1 cellular context compared by ENCODE assay signal in the genomic region with DNA sequence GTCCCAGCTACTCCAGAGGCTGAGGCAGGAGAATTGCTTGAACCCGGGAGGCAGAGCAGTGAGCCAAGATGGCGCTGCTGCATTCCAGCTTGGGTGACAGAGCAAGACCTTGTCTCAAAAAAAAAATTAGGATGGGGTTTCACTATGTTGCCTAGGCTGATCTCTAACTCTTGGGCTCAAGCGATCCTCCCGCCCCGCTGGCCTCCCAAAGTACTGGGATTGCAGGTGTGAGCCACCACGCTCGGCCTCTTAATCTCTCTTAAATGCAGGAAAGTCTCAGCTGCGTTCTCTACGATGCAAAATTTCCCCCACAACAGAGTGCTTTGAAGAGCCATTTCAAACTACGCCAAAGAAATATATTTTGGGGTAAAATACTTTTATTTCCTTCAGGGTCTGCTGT.
TF ChIP-seq lines count a peak whose summit lies in the region.

No MANE protein-coding gene starts in this region.

TF ChIP-seq in HepG2, 621 proteins besides CTCF, POLR2A, EP300 and RAD21 (continued from another document):
- TF ChIP-seq ZNF609 (CRISPR knock-in tag; IDR thresholded peaks at IDR 0.05; ENCODE audit: borderline replicate concordance): no peak
- no peak for TF ChIP-seq TBX2 (CRISPR knock-in tag; IDR thresholded peaks at IDR 0.05; ENCODE audit: borderline replicate concordance)
- TF ChIP-seq, protein P1, sequence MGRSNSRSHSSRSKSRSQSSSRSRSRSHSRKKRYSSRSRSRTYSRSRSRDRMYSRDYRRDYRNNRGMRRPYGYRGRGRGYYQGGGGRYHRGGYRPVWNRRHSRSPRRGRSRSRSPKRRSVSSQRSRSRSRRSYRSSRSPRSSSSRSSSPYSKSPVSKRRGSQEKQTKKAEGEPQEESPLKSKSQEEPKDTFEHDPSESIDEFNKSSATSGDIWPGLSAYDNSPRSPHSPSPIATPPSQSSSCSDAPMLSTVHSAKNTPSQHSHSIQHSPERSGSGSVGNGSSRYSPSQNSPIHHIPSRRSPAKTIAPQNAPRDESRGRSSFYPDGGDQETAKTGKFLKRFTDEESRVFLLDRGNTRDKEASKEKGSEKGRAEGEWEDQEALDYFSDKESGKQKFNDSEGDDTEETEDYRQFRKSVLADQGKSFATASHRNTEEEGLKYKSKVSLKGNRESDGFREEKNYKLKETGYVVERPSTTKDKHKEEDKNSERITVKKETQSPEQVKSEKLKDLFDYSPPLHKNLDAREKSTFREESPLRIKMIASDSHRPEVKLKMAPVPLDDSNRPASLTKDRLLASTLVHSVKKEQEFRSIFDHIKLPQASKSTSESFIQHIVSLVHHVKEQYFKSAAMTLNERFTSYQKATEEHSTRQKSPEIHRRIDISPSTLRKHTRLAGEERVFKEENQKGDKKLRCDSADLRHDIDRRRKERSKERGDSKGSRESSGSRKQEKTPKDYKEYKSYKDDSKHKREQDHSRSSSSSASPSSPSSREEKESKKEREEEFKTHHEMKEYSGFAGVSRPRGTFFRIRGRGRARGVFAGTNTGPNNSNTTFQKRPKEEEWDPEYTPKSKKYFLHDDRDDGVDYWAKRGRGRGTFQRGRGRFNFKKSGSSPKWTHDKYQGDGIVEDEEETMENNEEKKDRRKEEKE (IDR thresholded peaks at IDR 0.05): no peak
- TF ChIP-seq POGK (CRISPR knock-in tag; conservative IDR thresholded peaks at IDR 0.05): 0 out of 2 replicates have a peak, but pooled peaks have one; percentile 12
- peak; percentile 72 for TF ChIP-seq PRPF4 (IDR thresholded peaks at IDR 0.05; ENCODE audit: low read depth, low read length, poor library complexity, severe bottlenecking)
- TF ChIP-seq ZNF451 (CRISPR knock-in tag; IDR thresholded peaks at IDR 0.05): no peak
- TF ChIP-seq ZNF496 (CRISPR knock-in tag; IDR thresholded peaks at IDR 0.05; ENCODE audit: insufficient replicate concordance): no peak
- no peak for TF ChIP-seq TEAD3 (CRISPR knock-in tag; optimal IDR thresholded peaks at IDR 0.05; ENCODE audit: borderline replicate concordance)
- TF ChIP-seq ZNF850 (CRISPR knock-in tag; conservative IDR thresholded peaks at IDR 0.05): no peak
- no peak for TF ChIP-seq MXI1 (IDR thresholded peaks at IDR 0.05; ENCODE audit: borderline replicate concordance, low read depth, low read length)
- TF ChIP-seq, protein P2, sequence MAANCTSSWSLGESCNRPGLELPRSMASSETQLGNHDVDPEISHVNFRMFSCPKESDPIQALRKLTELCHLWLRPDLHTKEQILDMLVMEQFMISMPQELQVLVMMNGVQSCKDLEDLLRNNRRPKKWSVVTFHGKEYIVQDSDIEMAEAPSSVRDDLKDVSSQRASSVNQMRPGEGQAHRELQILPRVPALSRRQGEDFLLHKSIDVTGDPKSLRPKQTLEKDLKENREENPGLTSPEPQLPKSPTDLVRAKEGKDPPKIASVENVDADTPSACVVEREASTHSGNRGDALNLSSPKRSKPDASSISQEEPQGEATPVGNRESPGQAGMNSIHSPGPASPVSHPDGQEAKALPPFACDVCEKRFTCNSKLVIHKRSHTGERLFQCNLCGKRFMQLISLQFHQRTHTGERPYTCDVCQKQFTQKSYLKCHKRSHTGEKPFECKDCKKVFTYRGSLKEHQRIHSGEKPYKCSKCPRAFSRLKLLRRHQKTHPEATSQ (CRISPR knock-in tag; IDR thresholded peaks at IDR 0.05; ENCODE audit: borderline replicate concordance): peak; percentile 11; the same call in 1 of the 2 replicates
- no peak for TF ChIP-seq ZUFSP (CRISPR knock-in tag; IDR thresholded peaks at IDR 0.05; ENCODE audit: borderline replicate concordance)
- no peak for TF ChIP-seq ATM (IDR thresholded peaks at IDR 0.05; ENCODE audit: borderline replicate concordance)
- no peak for TF ChIP-seq ZNF652 (CRISPR knock-in tag; IDR thresholded peaks at IDR 0.05; ENCODE audit: borderline replicate concordance, low read depth)
- TF ChIP-seq, protein P3, sequence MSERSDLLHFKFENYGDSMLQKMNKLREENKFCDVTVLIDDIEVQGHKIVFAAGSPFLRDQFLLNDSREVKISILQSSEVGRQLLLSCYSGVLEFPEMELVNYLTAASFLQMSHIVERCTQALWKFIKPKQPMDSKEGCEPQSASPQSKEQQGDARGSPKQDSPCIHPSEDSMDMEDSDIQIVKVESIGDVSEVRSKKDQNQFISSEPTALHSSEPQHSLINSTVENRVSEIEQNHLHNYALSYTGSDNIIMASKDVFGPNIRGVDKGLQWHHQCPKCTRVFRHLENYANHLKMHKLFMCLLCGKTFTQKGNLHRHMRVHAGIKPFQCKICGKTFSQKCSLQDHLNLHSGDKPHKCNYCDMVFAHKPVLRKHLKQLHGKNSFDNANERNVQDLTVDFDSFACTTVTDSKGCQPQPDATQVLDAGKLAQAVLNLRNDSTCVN (CRISPR knock-in tag; IDR thresholded peaks at IDR 0.05; ENCODE audit: borderline replicate concordance): no peak
- no peak for TF ChIP-seq ZNF263 (CRISPR knock-in tag; IDR thresholded peaks at IDR 0.05)
- TF ChIP-seq ZFP90 (CRISPR knock-in tag; IDR thresholded peaks at IDR 0.05; ENCODE audit: borderline replicate concordance): no peak
- TF ChIP-seq PCBP2 (optimal IDR thresholded peaks at IDR 0.05; ENCODE audit: low read depth, low read length, poor library complexity, severe bottlenecking): no peak
- 0 out of 2 replicates have a peak, but pooled peaks have one; percentile 14 for TF ChIP-seq ZNF761 (CRISPR knock-in tag; conservative IDR thresholded peaks at IDR 0.05)
- no peak for TF ChIP-seq TEAD2 (CRISPR knock-in tag; IDR thresholded peaks at IDR 0.05)
- TF ChIP-seq SMARCC2 (IDR thresholded peaks at IDR 0.05): no peak
- TF ChIP-seq SP5 (CRISPR knock-in tag; IDR thresholded peaks at IDR 0.05; ENCODE audit: borderline replicate concordance, low read depth): no peak
- no peak for TF ChIP-seq ZNF546 (CRISPR knock-in tag; conservative IDR thresholded peaks at IDR 0.05)
- no peak for TF ChIP-seq ZSCAN30 (CRISPR knock-in tag; IDR thresholded peaks at IDR 0.05)
- no peak for TF ChIP-seq ZNF841 (CRISPR knock-in tag; IDR thresholded peaks at IDR 0.05; ENCODE audit: borderline replicate concordance)
- TF ChIP-seq GMEB1 (CRISPR knock-in tag; IDR thresholded peaks at IDR 0.05; ENCODE audit: borderline replicate concordance): no peak
